ENCODE assay signal across 23 cellular contexts in the genomic region with DNA sequence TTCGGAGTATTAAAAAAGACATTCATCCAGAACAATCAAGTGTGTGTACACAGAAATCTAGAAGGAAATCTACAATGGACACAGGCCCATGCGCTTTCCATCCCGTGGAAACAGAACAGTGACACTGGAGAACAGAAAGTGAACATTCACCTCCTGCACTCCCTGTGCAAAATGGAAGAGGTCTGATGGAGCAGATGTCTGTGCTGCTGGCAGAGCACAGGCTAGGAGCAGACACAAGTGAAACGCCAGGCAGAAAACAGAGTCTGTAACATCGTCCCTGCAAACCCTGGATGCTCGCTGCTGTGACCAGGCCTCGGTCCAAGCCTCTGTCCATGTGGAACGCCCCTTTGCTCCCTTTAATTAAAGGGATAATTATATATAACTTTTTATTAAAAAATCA. TPM values are rescaled to one million over a fixed set of nuclear protein-coding genes. Genes with fewer than 3 reads are reported as not detected.
A peak's percentile ranks its signal among the peaks of the same experiment; 100 is the strongest.
DNase-seq lines count a peak whose midpoint lies in the region; ATAC-seq and TF ChIP-seq lines count a peak whose summit lies in the region.
"Had no signal": no experiment of that assay in that cellular context is flagged by ENCODE, and none has a peak within 500 bp of the region (broad histone marks: within the 10 kb centered on the region; RNA-seq: fewer than 3 reads in every experiment).

No MANE protein-coding gene starts in this region.

- peaks cover 65% of the 10 kb centered on the region for H3K36me3 Mint-ChIP-seq in activated T-cell treated with anti-CD3 and anti-CD28 coated beads, Interleukin-2, amount 50 U/mL, for 24 hours (ENCODE audit: low read depth)
- H3K36me3 Mint-ChIP-seq in WTC11 (peaks cover 34% of the 10 kb centered on the region), nephron progenitor cell (ENCODE audit: low read depth) (peaks cover 54% of the 10 kb centered on the region)
- peaks cover 8% of the 10 kb centered on the region for H3K36me3 Mint-ChIP-seq in activated naive CD8-positive, alpha-beta T cell treated with anti-CD3 and anti-CD28 coated beads for 36 hours

- H3K9me3 ChIP-seq in stomach smooth muscle (ENCODE audit: control insufficient read depth in 2 of 2, low read length in 2 of 2) (no peaks in the 10 kb centered on the region), MM.1S (replicated peaks; ENCODE audit: insufficient read depth, low read length) (no peaks in the 10 kb centered on the region)
- H3K9me3 ChIP-seq: ascending aorta, upper lobe of left lung had no signal

- H3K27me3 ChIP-seq in stomach smooth muscle (ENCODE audit: control insufficient read depth in 1 of 2, insufficient read depth in 2 of 2, low read length in 2 of 2) = no peaks in the 10 kb centered on the region
- no peaks in the 10 kb centered on the region for H3K27me3 ChIP-seq in MM.1S (replicated peaks; ENCODE audit: insufficient read depth, low read length)
- H3K27me3 ChIP-seq: ascending aorta, upper lobe of left lung had no signal

- CTCF ChIA-PET in WTC11 (lab: Charles Lee) = no interaction called here

- H3K9me3 Mint-ChIP-seq in activated T-cell treated with anti-CD3 and anti-CD28 coated beads, Interleukin-2, amount 50 U/mL, for 24 hours = no peaks in the 10 kb centered on the region
- H3K9me3 Mint-ChIP-seq in WTC11 (no peaks in the 10 kb centered on the region), nephron progenitor cell (no peaks in the 10 kb centered on the region)
- no peaks in the 10 kb centered on the region for H3K9me3 Mint-ChIP-seq in activated naive CD8-positive, alpha-beta T cell treated with anti-CD3 and anti-CD28 coated beads for 36 hours
- H3K9me3 Mint-ChIP-seq: activated naive CD4-positive, alpha-beta T cell treated with anti-CD3 and anti-CD28 coated beads, Interleukin-2, amount 50 U/mL, for 24 hours; CD8-positive, alpha-beta T cell; central memory CD8-positive, alpha-beta T cell; stimulated activated naive CD8-positive, alpha-beta T cell treated with anti-CD3 and anti-CD28 coated beads, Interleukin-15, amount 100 ng/mL, for 72 hours had no signal

- no peaks in the 10 kb centered on the region for H3K27me3 Mint-ChIP-seq in activated T-cell treated with anti-CD3 and anti-CD28 coated beads, Interleukin-2, amount 50 U/mL, for 24 hours
- H3K27me3 Mint-ChIP-seq in WTC11 (ENCODE audit: low read depth) (no peaks in the 10 kb centered on the region), nephron progenitor cell (ENCODE audit: low read depth, poor library complexity) (peaks cover 4% of the 10 kb centered on the region)
- H3K27me3 Mint-ChIP-seq in activated naive CD8-positive, alpha-beta T cell treated with anti-CD3 and anti-CD28 coated beads for 36 hours = no peaks in the 10 kb centered on the region
- H3K27me3 Mint-ChIP-seq: activated naive CD4-positive, alpha-beta T cell treated with anti-CD3 and anti-CD28 coated beads, Interleukin-2, amount 50 U/mL, for 24 hours; central memory CD8-positive, alpha-beta T cell had no signal

- no peak overlapping the region for H3K4me3 ChIP-seq in stomach smooth muscle (ENCODE audit: low read length in 2 of 2)
- H3K4me3 ChIP-seq in MM.1S (ENCODE audit: low read length) = no peak overlapping the region
- H3K4me3 ChIP-seq: ascending aorta, upper lobe of left lung had no signal

- H3K4me1 Mint-ChIP-seq in activated T-cell treated with anti-CD3 and anti-CD28 coated beads, Interleukin-2, amount 50 U/mL, for 24 hours (ENCODE audit: low read depth) = no peaks in the 10 kb centered on the region
- H3K4me1 Mint-ChIP-seq in WTC11 (peaks cover 20% of the 10 kb centered on the region), nephron progenitor cell (peaks cover 37% of the 10 kb centered on the region)
- no peaks in the 10 kb centered on the region for H3K4me1 Mint-ChIP-seq in activated naive CD8-positive, alpha-beta T cell treated with anti-CD3 and anti-CD28 coated beads for 36 hours

- H3F3A ChIP-seq in MM.1S (ENCODE audit: insufficient read depth, low read length) = no peaks in the 10 kb centered on the region

- no peaks in the 10 kb centered on the region for H4K20me1 ChIP-seq in MM.1S (ENCODE audit: insufficient read depth, low read length)

- peaks cover 46 to 49% of the 10 kb centered on the region in 2 donors for H3K36me3 ChIP-seq in stomach smooth muscle (ENCODE audit: control insufficient read depth in 2 of 2, insufficient read depth in 2 of 2, low read length in 2 of 2)
- no peaks in the 10 kb centered on the region for H3K36me3 ChIP-seq in MM.1S (replicated peaks; ENCODE audit: insufficient read depth, low read length)

- ATAC-seq in WTC11 = no peak
- ATAC-seq in stimulated activated naive CD8-positive, alpha-beta T cell treated with anti-CD3 and anti-CD28 coated beads, Interleukin-15, Interleukin-2, amounts not matched to agents 100 U/mL and 50 U/mL, for 24 hours = no peak
- ATAC-seq: CD8-positive, alpha-beta T cell; left colon; stimulated activated naive CD8-positive, alpha-beta T cell treated with anti-CD3 and anti-CD28 coated beads, Interleukin-15, amount 100 ng/mL, for 72 hours had no signal

- POLR2A ChIA-PET in WTC11 (lab: Charles Lee) = no interaction called here

- no peak overlapping the region for H3K4me2 ChIP-seq in MM.1S (ENCODE audit: low read depth, low read length)

- no peak overlapping the region for H3K4me3 Mint-ChIP-seq in activated T-cell treated with anti-CD3 and anti-CD28 coated beads, Interleukin-2, amount 50 U/mL, for 24 hours
- no peak overlapping the region for H3K4me3 Mint-ChIP-seq in WTC11
- no peak overlapping the region for H3K4me3 Mint-ChIP-seq in nephron progenitor cell
- H3K4me3 Mint-ChIP-seq in activated naive CD8-positive, alpha-beta T cell treated with anti-CD3 and anti-CD28 coated beads for 36 hours = no peak overlapping the region
- H3K4me3 Mint-ChIP-seq: activated naive CD4-positive, alpha-beta T cell treated with anti-CD3 and anti-CD28 coated beads, Interleukin-2, amount 50 U/mL, for 24 hours; CD8-positive, alpha-beta T cell; central memory CD8-positive, alpha-beta T cell; stimulated activated naive CD8-positive, alpha-beta T cell treated with anti-CD3 and anti-CD28 coated beads, Interleukin-15, amount 100 ng/mL, for 72 hours had no signal

- TF ChIP-seq CTCF in WTC11 (IDR thresholded peaks at IDR 0.05) (no peak), nephron progenitor cell (IDR thresholded peaks at IDR 0.05) (no peak), MM.1S (IDR thresholded peaks at IDR 0.05; ENCODE audit: low read length) (no peak)

- H3K9me2 ChIP-seq in MM.1S (replicated peaks; ENCODE audit: insufficient read depth, low read length) = no peaks in the 10 kb centered on the region

- no peak overlapping the region for H2AFZ ChIP-seq in MM.1S (ENCODE audit: low read length)

- H3K4me1 ChIP-seq in stomach smooth muscle (ENCODE audit: control insufficient read depth, insufficient read depth, low read length) = peaks cover 59% of the 10 kb centered on the region
- no peaks in the 10 kb centered on the region for H3K4me1 ChIP-seq in MM.1S (ENCODE audit: low read length)

- H3K79me2 ChIP-seq in MM.1S (ENCODE audit: low read length) = no peaks in the 10 kb centered on the region

- H3K27ac ChIP-seq in stomach smooth muscle (ENCODE audit: low read length) (peak overlapping the region; percentile 73), MM.1S (ENCODE audit: low read length) (no peak overlapping the region)

- DNase-seq in activated T-cell treated with anti-CD3 and anti-CD28 coated beads, Interleukin-2, amount 50 U/mL, for 24 hours = no peak
- no peak for DNase-seq in activated T-cell treated with anti-CD3 and anti-CD28 coated beads, Interleukin-2, amount 50 U/mL, for 1 hour
- DNase-seq in WTC11 (ENCODE audit: low spot score) (no peak), nephron progenitor cell (no peak), MM.1S (no peak)
- no peak for DNase-seq in stimulated activated naive CD8-positive, alpha-beta T cell treated with anti-CD3 and anti-CD28 coated beads, Interleukin-15, Interleukin-2, amounts not matched to agents 100 U/mL and 50 U/mL, for 24 hours
- DNase-seq in activated naive CD8-positive, alpha-beta T cell treated with anti-CD3 and anti-CD28 coated beads for 36 hours = no peak
- DNase-seq: 8988T; activated CD8-positive, alpha-beta memory T cell treated with anti-CD3 and anti-CD28 coated beads for 24 hours; AML-193; CD8-positive, alpha-beta T cell; NCI-H1105; NCI-H2107; NCI-H446; SHP77 treated with DMSO at 0.1 percent for 48 hours; stimulated activated naive CD8-positive, alpha-beta T cell treated with anti-CD3 and anti-CD28 coated beads, Interleukin-15, amount 100 ng/mL, for 72 hours; upper lobe of left lung had no signal

- H3K9ac ChIP-seq in stomach smooth muscle (ENCODE audit: low read length in 2 of 2) (peak overlapping the region in 1 of 2 donors; percentile 31), MM.1S (ENCODE audit: low read length) (no peak overlapping the region)

- peak overlapping the region; percentile 59 for H3K27ac Mint-ChIP-seq in activated T-cell treated with anti-CD3 and anti-CD28 coated beads, Interleukin-2, amount 50 U/mL, for 24 hours
- peak overlapping the region; percentile 34; the same call in 1 of the 2 replicates for H3K27ac Mint-ChIP-seq in WTC11
- H3K27ac Mint-ChIP-seq in nephron progenitor cell = peak overlapping the region; percentile 95
- H3K27ac Mint-ChIP-seq in activated naive CD8-positive, alpha-beta T cell treated with anti-CD3 and anti-CD28 coated beads for 36 hours = no peak overlapping the region
- H3K27ac Mint-ChIP-seq: activated naive CD4-positive, alpha-beta T cell treated with anti-CD3 and anti-CD28 coated beads, Interleukin-2, amount 50 U/mL, for 24 hours; CD8-positive, alpha-beta T cell had no signal

TF ChIP-seq in WTC11, 78 proteins besides CTCF, POLR2A, EP300 and RAD21 (continues in another document):
- TF ChIP-seq, protein P1, sequence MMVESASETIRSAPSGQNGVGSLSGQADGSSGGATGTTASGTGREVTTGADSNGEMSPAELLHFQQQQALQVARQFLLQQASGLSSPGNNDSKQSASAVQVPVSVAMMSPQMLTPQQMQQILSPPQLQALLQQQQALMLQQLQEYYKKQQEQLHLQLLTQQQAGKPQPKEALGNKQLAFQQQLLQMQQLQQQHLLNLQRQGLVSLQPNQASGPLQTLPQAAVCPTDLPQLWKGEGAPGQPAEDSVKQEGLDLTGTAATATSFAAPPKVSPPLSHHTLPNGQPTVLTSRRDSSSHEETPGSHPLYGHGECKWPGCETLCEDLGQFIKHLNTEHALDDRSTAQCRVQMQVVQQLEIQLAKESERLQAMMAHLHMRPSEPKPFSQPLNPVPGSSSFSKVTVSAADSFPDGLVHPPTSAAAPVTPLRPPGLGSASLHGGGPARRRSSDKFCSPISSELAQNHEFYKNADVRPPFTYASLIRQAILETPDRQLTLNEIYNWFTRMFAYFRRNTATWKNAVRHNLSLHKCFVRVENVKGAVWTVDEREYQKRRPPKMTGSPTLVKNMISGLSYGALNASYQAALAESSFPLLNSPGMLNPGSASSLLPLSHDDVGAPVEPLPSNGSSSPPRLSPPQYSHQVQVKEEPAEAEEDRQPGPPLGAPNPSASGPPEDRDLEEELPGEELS (CRISPR knock-in tag; IDR thresholded peaks at IDR 0.05) = no peak
- TF ChIP-seq SP1 (CRISPR knock-in tag; conservative IDR thresholded peaks at IDR 0.05) (no peak), ZNF219 (CRISPR knock-in tag; IDR thresholded peaks at IDR 0.05; ENCODE audit: borderline replicate concordance) (no peak), NFYB (CRISPR knock-in tag; conservative IDR thresholded peaks at IDR 0.05; ENCODE audit: low read depth) (no peak)

RNA-seq across cellular contexts. Expression of a gene that starts 36.1 kb away (rescaled TPM):
- total RNA-seq in WTC11 (2021) = 2.0 to 2.3 TPM (median 2.3 TPM) in 3 replicates
- under 1 TPM; 0.12 to 0.28 TPM for total RNA-seq in activated naive CD8-positive, alpha-beta T cell treated with anti-CD3 and anti-CD28 coated beads for 36 hours
- total RNA-seq: OCI-LY7 had no signal
